10 cellular contexts compared by ENCODE assay signal in genomic region chr9:36575411-36575882, GRCh38. TPM values are rescaled to one million over a fixed set of nuclear protein-coding genes. Genes with fewer than 3 reads are reported as not detected.
DNase-seq lines count a peak whose midpoint lies in the region; ATAC-seq, FAIRE-seq and TF ChIP-seq lines count a peak whose summit lies in the region.
"Had no signal": no experiment of that assay in that cellular context is flagged by ENCODE, and none has a peak within 500 bp of the region (broad histone marks: within the 10 kb centered on the region; RNA-seq: fewer than 3 reads in every experiment).

No MANE protein-coding gene starts in this region.

- TF ChIP-seq POLR2A in endothelial cell of umbilical vein (IDR thresholded peaks at IDR 0.05; ENCODE audit: low read depth, low read length): no peak

- peak overlapping the region; percentile 31 for H3K9ac ChIP-seq in endothelial cell of umbilical vein (replicated peaks; ENCODE audit: extremely low read depth, insufficient read depth, low read length)

- peak overlapping the region; percentile 44 for H2AFZ ChIP-seq in endothelial cell of umbilical vein (ENCODE audit: low read depth, low read length)

- H3K4me3 ChIP-seq in RWPE2 (ENCODE audit: severe bottlenecking) (peak overlapping the region; percentile 7), endothelial cell of umbilical vein (replicated peaks in 1 of 3; ENCODE audit: insufficient read depth in 1 of 3, low read depth in 1 of 3, low read length in 3 of 3) (peak overlapping the region in 1 of 3 experiments; percentile 30)
- H3K4me3 ChIP-seq: ascending aorta had no signal

- no peak for DNase-seq in activated naive CD4-positive, alpha-beta T cell treated with anti-CD3 and anti-CD28 coated beads, Interleukin-2, amount 50 U/mL, for 72 hours (ENCODE audit: low spot score in 2 of 2)
- DNase-seq in RWPE2 (ENCODE audit: low spot score) (no peak), endothelial cell of umbilical vein (ENCODE audit: low read depth, low spot score) (peak; percentile 40), cerebellum (ENCODE audit: low spot score) (no peak), NOMO-1 (lab: John Stamatoyannopoulos, UW; ENCODE audit: unreplicated experiment in 2 of 2) (no peak), AG20443 (ENCODE audit: low spot score) (no peak)
- no peak for DNase-seq in stimulated activated naive CD8-positive, alpha-beta T cell treated with anti-CD3 and anti-CD28 coated beads, Interleukin-15, amount 100 ng/mL, for 72 hours
- DNase-seq: NCI-H2029 had no signal

- TF ChIP-seq CTCF in RWPE2 (IDR thresholded peaks at IDR 0.05; ENCODE audit: poor library complexity, severe bottlenecking) (no peak), endothelial cell of umbilical vein (IDR thresholded peaks at IDR 0.05; ENCODE audit: extremely low read depth in 1 of 2, insufficient read depth in 1 of 2, low read depth in 1 of 2, low read length in 2 of 2) (no peak)

- FAIRE-seq in endothelial cell of umbilical vein (lab: Jason Lieb, UNC): no peak

- intact Hi-C loops in endothelial cell of umbilical vein (cut with micrococcal nuclease): no loop called here

- peaks cover 63% of the 10 kb centered on the region for H3K36me3 ChIP-seq in RWPE2 (ENCODE audit: low read depth)
- H3K36me3 ChIP-seq in endothelial cell of umbilical vein (ENCODE audit: control insufficient read depth in 2 of 2, extremely low read depth in 1 of 2, insufficient read depth in 2 of 2, low read length in 2 of 2): no peaks in the 10 kb centered on the region
- H3K36me3 ChIP-seq: ascending aorta had no signal

- no peak for ATAC-seq in activated naive CD4-positive, alpha-beta T cell treated with anti-CD3 and anti-CD28 coated beads, Interleukin-2, amount 50 U/mL, for 72 hours
- ATAC-seq in RWPE2 (ENCODE audit: low read depth): peak; percentile 30; the same call in 1 of the 3 replicates
- ATAC-seq in stimulated activated naive CD8-positive, alpha-beta T cell treated with anti-CD3 and anti-CD28 coated beads, Interleukin-15, amount 100 ng/mL, for 72 hours: no peak

- H3K36me3 Mint-ChIP-seq in activated naive CD4-positive, alpha-beta T cell treated with anti-CD3 and anti-CD28 coated beads, Interleukin-2, amount 50 U/mL, for 24 hours: no peaks in the 10 kb centered on the region
- H3K36me3 Mint-ChIP-seq in activated naive CD4-positive, alpha-beta T cell treated with anti-CD3 and anti-CD28 coated beads, Interleukin-2, amount 50 U/mL, for 72 hours: peaks cover 22 to 49% of the 10 kb centered on the region in 2 donors

- dilution Hi-C loops in endothelial cell of umbilical vein (cut with MboI; ENCODE audit: extremely low pct_ligation_motif_present, low sequenced_read_pairs): no loop called here

- H3K27me3 ChIP-seq in RWPE2 (ENCODE audit: insufficient read depth, poor library complexity, severe bottlenecking) (no peaks in the 10 kb centered on the region), endothelial cell of umbilical vein (ENCODE audit: control insufficient read depth in 2 of 2, insufficient read depth in 2 of 2, low read length in 2 of 2) (no peaks in the 10 kb centered on the region)
- H3K27me3 ChIP-seq: ascending aorta had no signal

- POLR2A ChIA-PET in endothelial cell of umbilical vein (lab: Charles Lee): interaction anchor here (0.5 kb wide), 1 partner anchor 389 kb away, joined by 4 read pairs; no protein-coding TSS in a partner anchor

- H3K9me3 ChIP-seq in RWPE2 (ENCODE audit: severe bottlenecking) (no peaks in the 10 kb centered on the region), endothelial cell of umbilical vein (replicated peaks; ENCODE audit: control insufficient read depth, insufficient read depth, low read length) (no peaks in the 10 kb centered on the region)
- H3K9me3 ChIP-seq: ascending aorta had no signal

- H3K4me1 Mint-ChIP-seq in activated naive CD4-positive, alpha-beta T cell treated with anti-CD3 and anti-CD28 coated beads, Interleukin-2, amount 50 U/mL, for 24 hours: peaks cover 12% of the 10 kb centered on the region
- H3K4me1 Mint-ChIP-seq in stimulated activated naive CD8-positive, alpha-beta T cell treated with anti-CD3 and anti-CD28 coated beads, Interleukin-15, amount 100 ng/mL, for 72 hours: peaks cover 38% of the 10 kb centered on the region

- H3K4me1 ChIP-seq in RWPE2 (ENCODE audit: insufficient read depth, poor library complexity, severe bottlenecking) (peaks cover 17% of the 10 kb centered on the region), endothelial cell of umbilical vein (ENCODE audit: control insufficient read depth, extremely low read depth, insufficient read depth, low read length) (peaks cover 21% of the 10 kb centered on the region)

- H3K9me1 ChIP-seq in endothelial cell of umbilical vein (replicated peaks; ENCODE audit: control insufficient read depth, extremely low read depth, insufficient read depth, low read length): no peaks in the 10 kb centered on the region

- peak overlapping the region; percentile 79 for H3K4me2 ChIP-seq in endothelial cell of umbilical vein (ENCODE audit: insufficient read depth, low read length)

- peak overlapping the region; percentile 14 for H3K27ac Mint-ChIP-seq in activated naive CD4-positive, alpha-beta T cell treated with anti-CD3 and anti-CD28 coated beads, Interleukin-2, amount 50 U/mL, for 24 hours
- no peak overlapping the region for H3K27ac Mint-ChIP-seq in activated naive CD4-positive, alpha-beta T cell treated with anti-CD3 and anti-CD28 coated beads, Interleukin-2, amount 50 U/mL, for 72 hours
- H3K27ac Mint-ChIP-seq in stimulated activated naive CD8-positive, alpha-beta T cell treated with anti-CD3 and anti-CD28 coated beads, Interleukin-15, amount 100 ng/mL, for 72 hours: no peak overlapping the region

- H4K20me1 ChIP-seq in endothelial cell of umbilical vein (replicated peaks; ENCODE audit: control insufficient read depth, extremely low read depth, insufficient read depth, low read length): no peaks in the 10 kb centered on the region

- H3K4me3 Mint-ChIP-seq in activated naive CD4-positive, alpha-beta T cell treated with anti-CD3 and anti-CD28 coated beads, Interleukin-2, amount 50 U/mL, for 24 hours: no peak overlapping the region
- H3K4me3 Mint-ChIP-seq in stimulated activated naive CD8-positive, alpha-beta T cell treated with anti-CD3 and anti-CD28 coated beads, Interleukin-15, amount 100 ng/mL, for 72 hours: peak overlapping the region; percentile 64 to 71

- H3K9me3 Mint-ChIP-seq in activated naive CD4-positive, alpha-beta T cell treated with anti-CD3 and anti-CD28 coated beads, Interleukin-2, amount 50 U/mL, for 24 hours: no peaks in the 10 kb centered on the region
- no peaks in the 10 kb centered on the region for H3K9me3 Mint-ChIP-seq in activated naive CD4-positive, alpha-beta T cell treated with anti-CD3 and anti-CD28 coated beads, Interleukin-2, amount 50 U/mL, for 72 hours
- H3K9me3 Mint-ChIP-seq in stimulated activated naive CD8-positive, alpha-beta T cell treated with anti-CD3 and anti-CD28 coated beads, Interleukin-15, amount 100 ng/mL, for 72 hours: no peaks in the 10 kb centered on the region

- CTCF ChIA-PET in endothelial cell of umbilical vein (lab: Charles Lee): interaction anchor here (1.2 kb wide), 1 partner anchor 153 kb away, joined by 8 read pairs; no protein-coding TSS in a partner anchor

- H3K27me3 Mint-ChIP-seq in activated naive CD4-positive, alpha-beta T cell treated with anti-CD3 and anti-CD28 coated beads, Interleukin-2, amount 50 U/mL, for 24 hours: no peaks in the 10 kb centered on the region
- H3K27me3 Mint-ChIP-seq in stimulated activated naive CD8-positive, alpha-beta T cell treated with anti-CD3 and anti-CD28 coated beads, Interleukin-15, amount 100 ng/mL, for 72 hours: no peaks in the 10 kb centered on the region

- peaks cover 74% of the 10 kb centered on the region for H3K79me2 ChIP-seq in endothelial cell of umbilical vein (ENCODE audit: control insufficient read depth, insufficient read depth, low read length)

- no TSS peak for BruUV-seq in endothelial cell of umbilical vein (replicated peaks; lab: Mats Ljungman, UMichigan)

- H3K27ac ChIP-seq in RWPE2 (ENCODE audit: poor library complexity, severe bottlenecking): peak overlapping the region; percentile 68
- peak overlapping the region; percentile 20 for H3K27ac ChIP-seq in endothelial cell of umbilical vein (ENCODE audit: insufficient read depth, low read depth, low read length)
- H3K27ac ChIP-seq: ascending aorta had no signal

TF ChIP-seq in endothelial cell of umbilical vein, 7 proteins besides CTCF, POLR2A, EP300 and RAD21:
- TF ChIP-seq JUN (IDR thresholded peaks at IDR 0.05; ENCODE audit: borderline replicate concordance, insufficient read depth, insufficient read length, low read depth): no peak
- TF ChIP-seq MYC (IDR thresholded peaks at IDR 0.05; ENCODE audit: low read depth, low read length): no peak
- TF ChIP-seq GATA2 (IDR thresholded peaks at IDR 0.05; ENCODE audit: insufficient read depth, insufficient read length, low read depth, low read length): no peak

RNA-seq across cellular contexts. Expression of gene MELK, which starts 2.8 kb away (rescaled TPM):
- 10 to 100 TPM; 55.1 to 57.1 TPM for total RNA-seq in activated naive CD4-positive, alpha-beta T cell treated with anti-CD3 and anti-CD28 coated beads, Interleukin-2, amount 50 U/mL, for 72 hours
- 47.8 and 52.1 TPM in 2 replicates for total RNA-seq in endothelial cell of umbilical vein
- 13.5 and 19.1 TPM in 2 replicates for polyA plus RNA-seq in endothelial cell of umbilical vein
- 26.6 and 29.5 TPM in 2 replicates for polyA plus RNA-seq in endothelial cell of umbilical vein (2011; cell fraction: cytosol; rRNA removed)
- 22.8 and 40.1 TPM in 2 replicates for polyA plus RNA-seq in endothelial cell of umbilical vein (2011; cell fraction: nucleus; rRNA removed)
- polyA plus RNA-seq in endothelial cell of umbilical vein (2012): 19.5 and 40.9 TPM in 2 replicates
- polyA minus RNA-seq in endothelial cell of umbilical vein: 15.3 and 28.2 TPM in 2 replicates
- polyA minus RNA-seq in endothelial cell of umbilical vein (2011; cell fraction: cytosol; rRNA and poly(A)+ RNA removed): 43.0 TPM
- polyA minus RNA-seq in endothelial cell of umbilical vein (2011; cell fraction: nucleus; rRNA and poly(A)+ RNA removed): 18.0 and 20.4 TPM in 2 replicates
- 14.6 TPM for total RNA-seq in cerebellum
- total RNA-seq: ascending aorta had no signal
